14 cellular contexts compared by ENCODE assay signal in genomic region chr4:37754410-37755185, GRCh38.
DNase-seq lines count a peak whose midpoint lies in the region; ATAC-seq and TF ChIP-seq lines count a peak whose summit lies in the region.
"Had no signal": no experiment of that assay in that cellular context is flagged by ENCODE, and none has a peak within 500 bp of the region (broad histone marks: within the 10 kb centered on the region; RNA-seq: fewer than 3 reads in every experiment).

No MANE protein-coding gene starts in this region.

- ATAC-seq in GM21367 (IDR thresholded peaks at IDR 0.05; ENCODE audit: unreplicated experiment): no peak
- ATAC-seq: SK-N-SH treated with all-trans-retinoic acid at 6 μM for 48 hours had no signal

- H3K4me3 Mint-ChIP-seq in H9: no peak overlapping the region

- no peak overlapping the region for H2AK5ac ChIP-seq in H9 (ENCODE audit: insufficient read length, low read length)

- H3K23me2 ChIP-seq in H9 (ENCODE audit: insufficient read length, low read depth, low read length, poor library complexity, severe bottlenecking): no peaks in the 10 kb centered on the region

- no peak overlapping the region for H3K4ac ChIP-seq in H9 (ENCODE audit: low read depth, low read length)

- H3K27me3 Mint-ChIP-seq in H9 (ENCODE audit: low read depth): peaks cover 2% of the 10 kb centered on the region; the same call in 1 of the 2 replicates

- H4K5ac ChIP-seq in H9 (ENCODE audit: insufficient read length, low read depth, low read length): no peak overlapping the region

- DNase-seq in H9: no peak
- peak; percentile 37 for DNase-seq in UCSD-AML1 (lab: John Stamatoyannopoulos, UW; ENCODE audit: unreplicated experiment)
- no peak for DNase-seq in stomach
- no peak for DNase-seq in hypothalamus (lab: John Stamatoyannopoulos, UW)
- DNase-seq in adrenal gland: no peak
- DNase-seq: activated CD4-positive, alpha-beta T cell treated with anti-CD3 and anti-CD28 coated beads, Interleukin-2, amount 50 U/mL, for 4 hours; KG1; NCI-H226; uterus had no signal

- H4K20me1 ChIP-seq in BLaER1 (no peaks in the 10 kb centered on the region), H9 (ENCODE audit: control insufficient read depth, insufficient read depth, insufficient read length) (no peaks in the 10 kb centered on the region)

- no peak overlapping the region for H3K23ac ChIP-seq in H9 (ENCODE audit: insufficient read length, low read depth, low read length)

- no peak for TF ChIP-seq EP300 in stomach (IDR thresholded peaks at IDR 0.05)

- H2BK5ac ChIP-seq in H9 (ENCODE audit: insufficient read length, low read length): no peak overlapping the region

- no peak for TF ChIP-seq POLR2A in stomach (IDR thresholded peaks at IDR 0.05)
- TF ChIP-seq POLR2A in adrenal gland (IDR thresholded peaks at IDR 0.05): no peak

- H3K4me1 ChIP-seq in BLaER1 (peaks cover 26% of the 10 kb centered on the region), H9 (ENCODE audit: insufficient read depth, low read length) (no peaks in the 10 kb centered on the region), muscle layer of colon (ENCODE audit: insufficient read depth, low read length) (no peaks in the 10 kb centered on the region), stomach (peaks cover 0 to 24% (median 15%) of the 10 kb centered on the region in 4 donors), adrenal gland (replicated peaks in 1 of 2) (peaks cover 4 to 7% of the 10 kb centered on the region in 2 donors)
- H3K4me1 ChIP-seq: HAP-1, uterus had no signal

- H3K36me3 ChIP-seq in BLaER1 (no peaks in the 10 kb centered on the region), muscle layer of colon (ENCODE audit: insufficient read depth, low read length) (no peaks in the 10 kb centered on the region), stomach (no peaks in the 10 kb centered on the region), adrenal gland (replicated peaks in 1 of 2) (no peaks in the 10 kb centered on the region)
- H3K36me3 ChIP-seq: HAP-1, uterus had no signal

- H2BK15ac ChIP-seq in H9 (ENCODE audit: low read depth, low read length): no peak overlapping the region

- H3K79me1 ChIP-seq in H9 (ENCODE audit: insufficient read depth, low read depth, low read length, poor library complexity, severe bottlenecking): no peaks in the 10 kb centered on the region

- no peak overlapping the region for H3K56ac ChIP-seq in H9 (ENCODE audit: insufficient read length, low read depth, low read length)

- no peak for TF ChIP-seq CTCF in H9 (conservative IDR thresholded peaks at IDR 0.05)
- TF ChIP-seq CTCF in stomach (IDR thresholded peaks at IDR 0.05): no peak
- no peak for TF ChIP-seq CTCF in adrenal gland (IDR thresholded peaks at IDR 0.05)

- H3K4me2 ChIP-seq in BLaER1 (peak overlapping the region; percentile 42), H9 (ENCODE audit: insufficient read depth, insufficient read length, low read length) (no peak overlapping the region)

- H3K9me3 Mint-ChIP-seq in H9: no peaks in the 10 kb centered on the region

- H3K36me3 Mint-ChIP-seq in H9 (ENCODE audit: insufficient read depth in 1 of 3, low read depth in 3 of 3): no peaks in the 10 kb centered on the region

- H3K9me3 ChIP-seq in BLaER1 (no peaks in the 10 kb centered on the region), H9 (ENCODE audit: control insufficient read depth, low read depth, low read length) (no peaks in the 10 kb centered on the region), muscle layer of colon (ENCODE audit: low read length) (no peaks in the 10 kb centered on the region), stomach (no peaks in the 10 kb centered on the region), adrenal gland (replicated peaks in 1 of 3) (no peaks in the 10 kb centered on the region)
- H3K9me3 ChIP-seq: HAP-1, uterus had no signal

- intact Hi-C loops in stomach (cut with DNase I; ENCODE audit: low total_unique reads) (no loop called here), adrenal gland (cut with DNase I) (no loop called here)

- H2BK12ac ChIP-seq in H9 (ENCODE audit: insufficient read length, low read depth, low read length): no peak overlapping the region

- no peaks in the 10 kb centered on the region for H3K79me2 ChIP-seq in H9 (ENCODE audit: insufficient read depth, low read length)

- no peaks in the 10 kb centered on the region for H3K27me3 ChIP-seq in BLaER1
- H3K27me3 ChIP-seq in H9 (ENCODE audit: insufficient read depth, low read length): no peaks in the 10 kb centered on the region
- no peaks in the 10 kb centered on the region for H3K27me3 ChIP-seq in muscle layer of colon (ENCODE audit: control insufficient read depth in 1 of 2, insufficient read depth in 2 of 2, low read length in 2 of 2)
- H3K27me3 ChIP-seq in stomach: no peaks in the 10 kb centered on the region
- H3K27me3 ChIP-seq in adrenal gland: no peaks in the 10 kb centered on the region
- H3K27me3 ChIP-seq: uterus had no signal

- H3K4me1 Mint-ChIP-seq in H9: peaks cover 0 to 2% of the 10 kb centered on the region in 2 experiments; a peak in 1 of 4 replicates

- no peak overlapping the region for H3K4me3 ChIP-seq in BLaER1
- H3K4me3 ChIP-seq in muscle layer of colon (ENCODE audit: low read depth in 1 of 2, low read length in 2 of 2): no peak overlapping the region
- no peak overlapping the region for H3K4me3 ChIP-seq in stomach
- H3K4me3 ChIP-seq in adrenal gland: no peak overlapping the region
- H3K4me3 ChIP-seq: HAP-1, uterus had no signal

- H2AFZ ChIP-seq in H9 (ENCODE audit: low read length): peak overlapping the region; percentile 16

- H2BK120ac ChIP-seq in H9 (ENCODE audit: low read depth, low read length, poor library complexity, severe bottlenecking): no peak overlapping the region

- no peak overlapping the region for H3K27ac Mint-ChIP-seq in H9

- no peak overlapping the region for H2BK20ac ChIP-seq in H9 (ENCODE audit: low read depth, low read length, poor library complexity, severe bottlenecking)

- H3K18ac ChIP-seq in H9 (ENCODE audit: insufficient read length, low read depth, low read length): no peak overlapping the region

- no peak overlapping the region for H3K9ac ChIP-seq in BLaER1
- no peak overlapping the region for H3K9ac ChIP-seq in H9 (ENCODE audit: extremely low read depth, insufficient read length, low read length)
- H3K9ac ChIP-seq in muscle layer of colon (ENCODE audit: low read length): no peak overlapping the region

- no peak overlapping the region for H3K14ac ChIP-seq in H9 (ENCODE audit: insufficient read depth, low read length)

- no CpG with 5 or more reads among the region's 6 CpGs for WGBS in H9 (ENCODE audit: extremely low coverage, insufficient read length, low lambda C conversion rate)
- WGBS in stomach, 5 donors: 52 to 73% (median 60%) methylated on average over 6 of the region's 6 CpGs
- 60 to 79% (median 67%) methylated on average over 6 of the region's 6 CpGs for WGBS in adrenal gland, 4 donors

- H3K27ac ChIP-seq in BLaER1 (peak overlapping the region; percentile 37), H9 (ENCODE audit: insufficient read length, low read depth, low read length) (no peak overlapping the region), muscle layer of colon (ENCODE audit: low read depth, low read length) (peak overlapping the region; percentile 29), stomach (peak overlapping the region in 2 of 5 donors; percentile 2 to 20), adrenal gland (peak overlapping the region in 1 of 5 donors; percentile 34)
- H3K27ac ChIP-seq: uterus had no signal

- H3T11ph ChIP-seq in H9 (ENCODE audit: low read length): no peak overlapping the region

- H4K8ac ChIP-seq in H9 (replicated peaks; ENCODE audit: insufficient read length, low read depth, low read length): no peak overlapping the region

- no peak overlapping the region for H4K91ac ChIP-seq in H9 (ENCODE audit: insufficient read length, low read depth, low read length)
